Comparison of ENCODE assay signal across 24 cellular contexts in the genomic region with DNA sequence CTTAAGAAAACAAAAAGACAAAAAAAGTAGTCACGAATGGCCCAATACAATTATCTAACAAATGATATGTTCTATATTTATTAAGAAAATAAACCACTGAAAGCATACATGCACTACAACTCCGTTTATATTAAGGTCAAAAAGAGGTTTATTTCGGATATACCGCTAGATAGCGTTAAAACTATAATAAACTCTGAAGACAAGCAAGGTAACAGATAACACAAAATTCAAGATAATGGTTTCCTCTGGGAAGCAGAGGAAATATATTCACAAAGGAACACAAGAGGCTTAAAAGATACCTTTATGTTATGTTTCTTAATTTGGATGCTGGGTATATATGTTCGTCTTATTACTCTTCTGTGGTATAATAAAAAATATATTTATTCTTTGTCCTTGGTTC. TPM values are rescaled to one million over a fixed set of nuclear protein-coding genes. Genes with fewer than 3 reads are reported as not detected.
A peak's percentile ranks its signal among the peaks of the same experiment; 100 is the strongest.
DNase-seq lines count a peak whose midpoint lies in the region; ATAC-seq and TF ChIP-seq lines count a peak whose summit lies in the region.
"Had no signal": no experiment of that assay in that cellular context is flagged by ENCODE, and none has a peak within 500 bp of the region (broad histone marks: within the 10 kb centered on the region; RNA-seq: fewer than 3 reads in every experiment).

No MANE protein-coding gene starts in this region.

- H3F3A ChIP-seq in Loucy (ENCODE audit: low read depth) (peaks cover 6% of the 10 kb centered on the region; the same call in 1 of the 2 replicates), smooth muscle cell (ENCODE audit: low read depth) (no peaks in the 10 kb centered on the region)

- peak overlapping the region; percentile 96 for H3K4me3 ChIP-seq in Loucy (ENCODE audit: low read length, poor library complexity, severe bottlenecking)
- H3K4me3 ChIP-seq in endodermal cell (ENCODE audit: low read length) = peak overlapping the region; percentile 55
- H3K4me3 ChIP-seq in smooth muscle cell = no peak overlapping the region
- H3K4me3 ChIP-seq: heart left ventricle, ovary, right atrium auricular region, SK-N-MC, thyroid gland had no signal

- H3K79me2 ChIP-seq in Loucy (ENCODE audit: insufficient read depth, low read length) (peaks cover 95% of the 10 kb centered on the region), smooth muscle cell (ENCODE audit: low read depth) (peaks cover 83% of the 10 kb centered on the region)

- H3K4me3 Mint-ChIP-seq in endodermal cell = no peak overlapping the region
- H3K4me3 Mint-ChIP-seq: activated CD4-positive, alpha-beta T cell treated with anti-CD3 and anti-CD28 coated beads, Interleukin-2, amount 10 ng/mL, durations not matched to agents 24 days and 14 days; activated naive CD4-positive, alpha-beta T cell treated with anti-CD3 and anti-CD28 coated beads, Interleukin-2, amount 10 ng/mL, durations not matched to agents 7 days and 5 days; naive thymus-derived CD8-positive, alpha-beta T cell; stimulated activated naive CD8-positive, alpha-beta T cell treated with anti-CD3 and anti-CD28 coated beads, Interleukin-15, Interleukin-2, amounts not matched to agents 100 ng/mL and 50 ng/mL, for 24 hours had no signal

- H2AFZ ChIP-seq in Loucy (ENCODE audit: low read length) (no peak overlapping the region), smooth muscle cell (ENCODE audit: low read depth) (no peak overlapping the region)

- ATAC-seq in HG02610 (IDR thresholded peaks at IDR 0.05; ENCODE audit: unreplicated experiment) = no peak
- ATAC-seq: heart left ventricle; naive thymus-derived CD8-positive, alpha-beta T cell had no signal

- no peaks in the 10 kb centered on the region for H3K27me3 ChIP-seq in Loucy (ENCODE audit: insufficient read depth, low read length, poor library complexity, severe bottlenecking)
- no peaks in the 10 kb centered on the region for H3K27me3 ChIP-seq in endodermal cell (ENCODE audit: control insufficient read depth, insufficient read depth, low read length, poor library complexity, severe bottlenecking)
- H3K27me3 ChIP-seq in smooth muscle cell (ENCODE audit: low read depth) = no peaks in the 10 kb centered on the region
- H3K27me3 ChIP-seq: heart left ventricle, ovary, right atrium auricular region, thyroid gland had no signal

- H3K27me3 Mint-ChIP-seq in endodermal cell (ENCODE audit: insufficient read depth) = no peaks in the 10 kb centered on the region
- H3K27me3 Mint-ChIP-seq: activated CD4-positive, alpha-beta T cell treated with anti-CD3 and anti-CD28 coated beads, Interleukin-2, amount 10 ng/mL, durations not matched to agents 24 days and 14 days; IgD-negative memory B cell; stimulated activated naive CD8-positive, alpha-beta T cell treated with anti-CD3 and anti-CD28 coated beads, Interleukin-15, Interleukin-2, amounts not matched to agents 100 ng/mL and 50 ng/mL, for 24 hours had no signal

- peaks cover 16% of the 10 kb centered on the region for H3K4me1 Mint-ChIP-seq in endodermal cell

- H3K36me3 Mint-ChIP-seq in endodermal cell (ENCODE audit: low read depth) = peaks cover 10% of the 10 kb centered on the region
- H3K36me3 Mint-ChIP-seq: IgD-negative memory B cell; mesothelial cell of epicardium; naive thymus-derived CD8-positive, alpha-beta T cell had no signal

- no peaks in the 10 kb centered on the region for H3K9me3 Mint-ChIP-seq in endodermal cell
- H3K9me3 Mint-ChIP-seq: activated CD4-positive, alpha-beta T cell treated with anti-CD3 and anti-CD28 coated beads, Interleukin-2, amount 10 ng/mL, durations not matched to agents 24 days and 14 days; activated naive CD4-positive, alpha-beta T cell treated with anti-CD3 and anti-CD28 coated beads, Interleukin-2, amount 10 ng/mL, durations not matched to agents 7 days and 5 days; IgD-negative memory B cell; mesothelial cell of epicardium; naive thymus-derived CD8-positive, alpha-beta T cell; stimulated activated naive CD8-positive, alpha-beta T cell treated with anti-CD3 and anti-CD28 coated beads, Interleukin-15, Interleukin-2, amounts not matched to agents 100 ng/mL and 50 ng/mL, for 24 hours had no signal

- H3K9me3 ChIP-seq in Loucy (ENCODE audit: insufficient read depth, low read depth, low read length) (no peaks in the 10 kb centered on the region), endodermal cell (ENCODE audit: control insufficient read depth, low read length) (no peaks in the 10 kb centered on the region), smooth muscle cell (replicated peaks; ENCODE audit: low read depth) (no peaks in the 10 kb centered on the region)
- H3K9me3 ChIP-seq: heart left ventricle, ovary, right atrium auricular region, thyroid gland had no signal

- H3K36me3 ChIP-seq in Loucy (ENCODE audit: insufficient read depth, low read length) (no peaks in the 10 kb centered on the region), endodermal cell (ENCODE audit: control insufficient read depth, insufficient read depth, low read length) (peaks cover 19% of the 10 kb centered on the region), smooth muscle cell (ENCODE audit: low read depth) (no peaks in the 10 kb centered on the region)
- H3K36me3 ChIP-seq: heart left ventricle, ovary, right atrium auricular region, thyroid gland had no signal

- H3K4me2 ChIP-seq in Loucy (ENCODE audit: low read depth, low read length, poor library complexity, severe bottlenecking) (peak overlapping the region; percentile 97), smooth muscle cell (peak overlapping the region; percentile 92)

- H4K20me1 ChIP-seq in Loucy (ENCODE audit: insufficient read depth, low read length, poor library complexity, severe bottlenecking) = peaks cover 3% of the 10 kb centered on the region
- H4K20me1 ChIP-seq in smooth muscle cell (ENCODE audit: low read depth) = no peaks in the 10 kb centered on the region

- 78 to 100% methylated on average over 2 to 4 of the region's 6 CpGs for WGBS in endodermal cell (ENCODE audit: insufficient coverage in 1 of 2, insufficient read length in 1 of 2), 2 experiments
- WGBS in smooth muscle cell (ENCODE audit: low lambda C conversion rate) = 96% methylated on average over 6 of the region's 6 CpGs

- H3K9ac ChIP-seq in Loucy (ENCODE audit: low read depth, low read length, poor library complexity, severe bottlenecking) (peak overlapping the region; percentile 100), endodermal cell (ENCODE audit: extremely low read depth, low read length, poor library complexity, severe bottlenecking) (no peak overlapping the region), smooth muscle cell (ENCODE audit: low read depth) (no peak overlapping the region)

- TF ChIP-seq CTCF in Loucy (conservative IDR thresholded peaks at IDR 0.05; ENCODE audit: low read length) = no peak
- no peak for TF ChIP-seq CTCF in endodermal cell (conservative IDR thresholded peaks at IDR 0.05)
- TF ChIP-seq CTCF in smooth muscle cell (IDR thresholded peaks at IDR 0.05; ENCODE audit: borderline replicate concordance, insufficient read depth, poor library complexity, severe bottlenecking) = no peak

- DNase-seq in endodermal cell (no peak), smooth muscle cell (lab: John Stamatoyannopoulos, UW; ENCODE audit: unreplicated experiment) (no peak), NCI-H2227 (lab: John Stamatoyannopoulos, UW; ENCODE audit: unreplicated experiment) (no peak)
- DNase-seq: activated CD4-positive, alpha-beta T cell treated with anti-CD3 and anti-CD28 coated beads, Interleukin-2, amount 10 ng/mL, durations not matched to agents 24 days and 14 days; activated naive CD4-positive, alpha-beta T cell treated with anti-CD3 and anti-CD28 coated beads, Interleukin-2, amount 10 ng/mL, durations not matched to agents 7 days and 5 days; AML-193; amygdala; DMS79; heart left ventricle; MM.1S; naive thymus-derived CD8-positive, alpha-beta T cell; NCI-H1436; NCI-H524; ovary; RPMI8226; thyroid gland had no signal

- H3K27ac ChIP-seq in endodermal cell (ENCODE audit: low read depth, low read length) = no peak overlapping the region
- H3K27ac ChIP-seq in smooth muscle cell (ENCODE audit: low read depth) = peak overlapping the region; percentile 45
- H3K27ac ChIP-seq: heart left ventricle, ovary, right atrium auricular region, SK-N-MC, thyroid gland, VCaP had no signal

- H3K27ac Mint-ChIP-seq in endodermal cell = no peak overlapping the region
- H3K27ac Mint-ChIP-seq: activated CD4-positive, alpha-beta T cell treated with anti-CD3 and anti-CD28 coated beads, Interleukin-2, amount 10 ng/mL, durations not matched to agents 24 days and 14 days; activated naive CD4-positive, alpha-beta T cell treated with anti-CD3 and anti-CD28 coated beads, Interleukin-2, amount 10 ng/mL, durations not matched to agents 7 days and 5 days; IgD-negative memory B cell; naive thymus-derived CD8-positive, alpha-beta T cell; stimulated activated naive CD8-positive, alpha-beta T cell treated with anti-CD3 and anti-CD28 coated beads, Interleukin-15, Interleukin-2, amounts not matched to agents 100 ng/mL and 50 ng/mL, for 24 hours had no signal

- peaks cover 61% of the 10 kb centered on the region for H3K4me1 ChIP-seq in Loucy (ENCODE audit: insufficient read depth, low read length, poor library complexity, severe bottlenecking)
- H3K4me1 ChIP-seq in endodermal cell (ENCODE audit: control insufficient read depth, insufficient read depth, low read length) = no peaks in the 10 kb centered on the region
- peaks cover 19% of the 10 kb centered on the region for H3K4me1 ChIP-seq in smooth muscle cell (ENCODE audit: low read depth)

- H3K9me2 ChIP-seq in Loucy (replicated peaks; ENCODE audit: low read depth, low read length) = no peaks in the 10 kb centered on the region

RNA-seq across cellular contexts. Expression of a gene that starts 4.7 kb away (rescaled TPM):
- total RNA-seq in endodermal cell = 10 to 100 TPM; 18.1 to 27.8 TPM
- 40.1 TPM for polyA plus RNA-seq in endodermal cell (2013, experiment 1 of 2)
- polyA plus RNA-seq in endodermal cell (2013, experiment 2 of 2) = 47.0 TPM
- total RNA-seq in smooth muscle cell = 24.1 and 51.7 TPM in 2 replicates
- 49.8 and 52.1 TPM in 2 replicates for polyA plus RNA-seq in smooth muscle cell

RNA-seq across cellular contexts. Expression of a gene that starts 21.7 kb away (rescaled TPM):
- total RNA-seq in endodermal cell (10 to 100 TPM; 60.3 to 88.4 TPM), smooth muscle cell (94.6 and 109 TPM in 2 replicates)
- 64.0 TPM for polyA plus RNA-seq in endodermal cell (2013, experiment 1 of 2)
- polyA plus RNA-seq in endodermal cell (2013, experiment 2 of 2) = 67.2 TPM
- polyA plus RNA-seq in smooth muscle cell = 47.0 and 50.1 TPM in 2 replicates

RNA-seq across cellular contexts. Expression of a gene that starts 26.0 kb away (rescaled TPM):
- total RNA-seq in endodermal cell = under 1 TPM; 0.44 to 0.53 TPM
- 0.85 TPM for polyA plus RNA-seq in endodermal cell (2013, experiment 1 of 2)
- polyA plus RNA-seq in endodermal cell (2013, experiment 2 of 2) = 0.87 TPM
- total RNA-seq in smooth muscle cell = 4.8 and 5.2 TPM in 2 replicates
- 5.2 and 9.6 TPM in 2 replicates for polyA plus RNA-seq in smooth muscle cell
